ENCODE assay signal across 13 cellular contexts in genomic region chr13:99331881-99332293, GRCh38. TPM values are rescaled to one million over a fixed set of nuclear protein-coding genes. Genes with fewer than 3 reads are reported as not detected.
A peak's percentile ranks its signal among the peaks of the same experiment; 100 is the strongest.
DNase-seq lines count a peak whose midpoint lies in the region; ATAC-seq, FAIRE-seq and TF ChIP-seq lines count a peak whose summit lies in the region.
"Had no signal": no experiment of that assay in that cellular context is flagged by ENCODE, and none has a peak within 500 bp of the region (broad histone marks: within the 10 kb centered on the region; RNA-seq: fewer than 3 reads in every experiment).

No MANE protein-coding gene starts in this region.

- H3K4me2 ChIP-seq in BLaER1 (peak overlapping the region; percentile 28; the same call in 1 of the 2 replicates), neural progenitor cell (no peak overlapping the region)

- H3K36me3 ChIP-seq in BLaER1 (peaks cover 50% of the 10 kb centered on the region), SJCRH30 (0 out of 2 replicates have a peak, but pooled peaks cover 3% of the 10 kb centered on the region), neural progenitor cell (no peaks in the 10 kb centered on the region), kidney (ENCODE audit: control insufficient read depth in 1 of 2, insufficient read depth in 2 of 2, low read length in 2 of 2) (peaks cover under 1 to 2% of the 10 kb centered on the region in 2 donors)
- peaks cover 10% of the 10 kb centered on the region for H3K36me3 ChIP-seq in effector memory CD4-positive, alpha-beta T cell (ENCODE audit: control insufficient read depth, insufficient read depth, low read length)

- no peaks in the 10 kb centered on the region for H3K79me2 ChIP-seq in neural progenitor cell (ENCODE audit: low read depth)

- FAIRE-seq in kidney (lab: Jason Lieb, UNC) = no peak

- H3K9ac ChIP-seq in BLaER1 (no peak overlapping the region), neural progenitor cell (no peak overlapping the region), kidney (ENCODE audit: low read length in 2 of 2) (no peak overlapping the region)

- peak; percentile 29 to 44 for DNase-seq in SJCRH30
- no peak for DNase-seq in effector memory CD4-positive, alpha-beta T cell
- no peak for DNase-seq in neural progenitor cell (ENCODE audit: low spot score)
- no peak for DNase-seq in Kasumi-1 (lab: John Stamatoyannopoulos, UW)
- no peak for DNase-seq in kidney
- DNase-seq: HCEC 1CT, sigmoid colon had no signal

- peaks cover 4% of the 10 kb centered on the region for H3K27me3 Mint-ChIP-seq in neural progenitor cell (ENCODE audit: insufficient read depth, low read depth)

- H3K9me3 ChIP-seq in BLaER1 (no peaks in the 10 kb centered on the region), SJCRH30 (replicated peaks) (no peaks in the 10 kb centered on the region), neural progenitor cell (ENCODE audit: low read depth) (no peaks in the 10 kb centered on the region), kidney (ENCODE audit: control insufficient read depth in 1 of 2, low read length in 2 of 2) (no peaks in the 10 kb centered on the region)
- H3K9me3 ChIP-seq in effector memory CD4-positive, alpha-beta T cell (ENCODE audit: control insufficient read depth, low read length) = no peaks in the 10 kb centered on the region
- H3K9me3 ChIP-seq: sigmoid colon, suprapubic skin had no signal

- H3K4me3 Mint-ChIP-seq in neural progenitor cell = no peak overlapping the region
- H3K4me3 Mint-ChIP-seq: CD14-positive monocyte had no signal

- H3K27ac Mint-ChIP-seq in neural progenitor cell = no peak overlapping the region

- no peaks in the 10 kb centered on the region for H3K9me3 Mint-ChIP-seq in neural progenitor cell
- H3K9me3 Mint-ChIP-seq: immature natural killer cell had no signal

- intact Hi-C loops in kidney (cut with DNase I) = no loop called here

- H4K20me1 ChIP-seq in BLaER1 (peaks cover 41% of the 10 kb centered on the region), neural progenitor cell (ENCODE audit: low read depth) (no peaks in the 10 kb centered on the region)

- no peaks in the 10 kb centered on the region for H3K27me3 ChIP-seq in BLaER1
- no peaks in the 10 kb centered on the region for H3K27me3 ChIP-seq in SJCRH30
- H3K27me3 ChIP-seq in effector memory CD4-positive, alpha-beta T cell (replicated peaks; ENCODE audit: control insufficient read depth, insufficient read depth, low read length, poor library complexity, severe bottlenecking) = no peaks in the 10 kb centered on the region
- no peaks in the 10 kb centered on the region for H3K27me3 ChIP-seq in neural progenitor cell
- H3K27me3 ChIP-seq: sigmoid colon, suprapubic skin had no signal

- peaks cover 41% of the 10 kb centered on the region for H3K4me1 ChIP-seq in BLaER1
- H3K4me1 ChIP-seq in SJCRH30 = peaks cover 23% of the 10 kb centered on the region
- H3K4me1 ChIP-seq in effector memory CD4-positive, alpha-beta T cell (ENCODE audit: control insufficient read depth, insufficient read depth, low read length, poor library complexity, severe bottlenecking) = peaks cover 3% of the 10 kb centered on the region
- H3K4me1 ChIP-seq in neural progenitor cell = no peaks in the 10 kb centered on the region
- H3K4me1 ChIP-seq in kidney (ENCODE audit: control insufficient read depth in 1 of 2, insufficient read depth in 1 of 2, low read depth in 1 of 2, low read length in 2 of 2) = no peaks in the 10 kb centered on the region
- H3K4me1 ChIP-seq: sigmoid colon, suprapubic skin had no signal

- peak; percentile 89 for ATAC-seq in GM19351 (IDR thresholded peaks at IDR 0.05; ENCODE audit: unreplicated experiment)
- peak; percentile 73 for ATAC-seq in HG02981 (IDR thresholded peaks at IDR 0.05; ENCODE audit: unreplicated experiment)

- H3K27ac ChIP-seq in BLaER1 (no peak overlapping the region), SJCRH30 (peak overlapping the region; percentile 41), neural progenitor cell (no peak overlapping the region), kidney (ENCODE audit: low read depth in 2 of 2, low read length in 2 of 2) (no peak overlapping the region)
- H3K27ac ChIP-seq in effector memory CD4-positive, alpha-beta T cell (ENCODE audit: insufficient read depth, low read length, poor library complexity, severe bottlenecking) = no peak overlapping the region
- H3K27ac ChIP-seq: sigmoid colon, suprapubic skin had no signal

- H3K4me3 ChIP-seq in BLaER1 (no peak overlapping the region), SJCRH30 (no peak overlapping the region), neural progenitor cell (no peak overlapping the region), kidney (ENCODE audit: low read length in 2 of 2) (no peak overlapping the region)
- no peak overlapping the region for H3K4me3 ChIP-seq in effector memory CD4-positive, alpha-beta T cell (ENCODE audit: insufficient read depth, low read depth, low read length, poor library complexity, severe bottlenecking)
- H3K4me3 ChIP-seq: sigmoid colon, suprapubic skin had no signal

- TF ChIP-seq CTCF in neural progenitor cell (IDR thresholded peaks at IDR 0.05) (no peak), kidney (IDR thresholded peaks at IDR 0.05; ENCODE audit: borderline replicate concordance, extremely low read depth, insufficient read depth) (no peak)

- H3K4me1 Mint-ChIP-seq in neural progenitor cell = peaks cover 3% of the 10 kb centered on the region

- H3K36me3 Mint-ChIP-seq in neural progenitor cell = peaks cover 9% of the 10 kb centered on the region

- no peaks in the 10 kb centered on the region for H3F3A ChIP-seq in neural progenitor cell (ENCODE audit: low read depth)

- no peak overlapping the region for H2AFZ ChIP-seq in neural progenitor cell (replicated peaks)

RNA-seq across cellular contexts. Expression of gene GPR183, which starts 24.7 kb away (rescaled TPM):
- not detected in 2 replicates for total RNA-seq in SJCRH30 (2014; rRNA removed; shearing (Covaris generic))
- not detected in 2 replicates for total RNA-seq in neural progenitor cell (ENCODE audit: low replicate concordance)
- total RNA-seq in kidney = 11.8 TPM
- 1.7 TPM for polyA plus RNA-seq in kidney (ENCODE audit: insufficient read depth, low read depth, low replicate concordance)

Comparison
In these comparisons a context has a peak if more than half of its experiments do, and no peak if none do; other contexts are left out.
1. DNase-seq: peak in SJCRH30 (2 of 2); none in effector memory CD4-positive, alpha-beta T cell (0 of 3), neural progenitor cell (single experiment), Kasumi-1 (0 of 2) and kidney (single experiment).
2. RNA of gene GPR183, which starts 24.7 kb away (total RNA-seq): 11.8 TPM in kidney (single experiment); not detected in SJCRH30 and not detected in neural progenitor cell; every median in the first group is over 10 times any median in the second.